In genomic region chr16:88049020-88049419, GRCh38 we compare ENCODE assay signal across 17 cellular contexts.
"Had no signal": no experiment of that assay in that cellular context is flagged by ENCODE, and none has a peak within 500 bp of the region (broad histone marks: within the 10 kb centered on the region; RNA-seq: fewer than 3 reads in every experiment).

No MANE protein-coding gene starts in this region.

- H3K27me3 Mint-ChIP-seq: activated CD4-positive, alpha-beta memory T cell treated with anti-CD3 and anti-CD28 coated beads, Interleukin-2, amount 10 ng/mL, durations not matched to agents 7 days and 5 days; activated CD4-positive, alpha-beta T cell treated with anti-CD3 and anti-CD28 coated beads, Interleukin-2, amount 10 ng/mL, durations not matched to agents 24 days and 14 days; activated CD8-positive, alpha-beta memory T cell treated with anti-CD3 and anti-CD28 coated beads, Interleukin-2, amount 10 ng/mL, durations not matched to agents 7 days and 5 days; activated naive CD8-positive, alpha-beta T cell treated with anti-CD3 and anti-CD28 coated beads, Interleukin-2, amount 50 U/mL, for 24 hours; stimulated activated naive CD8-positive, alpha-beta T cell treated with anti-CD3 and anti-CD28 coated beads, Interleukin-15, Interleukin-2, amounts not matched to agents 100 ng/mL and 50 ng/mL, for 24 hours; T-helper 17 cell had no signal

- H3K4me3 Mint-ChIP-seq: activated CD4-positive, alpha-beta memory T cell treated with anti-CD3 and anti-CD28 coated beads, Interleukin-2, amount 10 ng/mL, durations not matched to agents 7 days and 5 days; activated CD4-positive, alpha-beta T cell treated with anti-CD3 and anti-CD28 coated beads, Interleukin-2, amount 10 ng/mL, durations not matched to agents 24 days and 14 days; activated CD8-positive, alpha-beta memory T cell treated with anti-CD3 and anti-CD28 coated beads, Interleukin-2, amount 10 ng/mL, durations not matched to agents 7 days and 5 days; activated naive CD8-positive, alpha-beta T cell treated with anti-CD3 and anti-CD28 coated beads, Interleukin-2, amount 50 U/mL, for 24 hours; neural progenitor cell; stimulated activated naive CD8-positive, alpha-beta T cell treated with anti-CD3 and anti-CD28 coated beads, Interleukin-15, Interleukin-2, amounts not matched to agents 100 ng/mL and 50 ng/mL, for 24 hours; T-helper 17 cell had no signal

- H3K9me3 Mint-ChIP-seq: activated CD4-positive, alpha-beta memory T cell treated with anti-CD3 and anti-CD28 coated beads, Interleukin-2, amount 10 ng/mL, durations not matched to agents 7 days and 5 days; activated CD4-positive, alpha-beta T cell treated with anti-CD3 and anti-CD28 coated beads, Interleukin-2, amount 10 ng/mL, durations not matched to agents 24 days and 14 days; activated naive CD8-positive, alpha-beta T cell treated with anti-CD3 and anti-CD28 coated beads, Interleukin-2, amount 50 U/mL, for 24 hours; neural progenitor cell; stimulated activated naive CD8-positive, alpha-beta T cell treated with anti-CD3 and anti-CD28 coated beads, Interleukin-15, Interleukin-2, amounts not matched to agents 100 ng/mL and 50 ng/mL, for 24 hours had no signal

- H3K4me1 Mint-ChIP-seq: activated CD4-positive, alpha-beta memory T cell treated with anti-CD3 and anti-CD28 coated beads, Interleukin-2, amount 10 ng/mL, durations not matched to agents 7 days and 5 days; activated CD4-positive, alpha-beta T cell treated with anti-CD3 and anti-CD28 coated beads, Interleukin-2, amount 10 ng/mL, durations not matched to agents 24 days and 14 days; activated CD8-positive, alpha-beta memory T cell treated with anti-CD3 and anti-CD28 coated beads, Interleukin-2, amount 10 ng/mL, durations not matched to agents 7 days and 5 days; neural progenitor cell had no signal

- H3K27ac ChIP-seq: neural progenitor cell, prostate gland, thyroid gland had no signal

- H2AFZ ChIP-seq: neural progenitor cell had no signal

- DNase-seq: activated CD4-positive, alpha-beta memory T cell treated with anti-CD3 and anti-CD28 coated beads, Interleukin-2, amount 10 ng/mL, durations not matched to agents 7 days and 5 days; activated CD4-positive, alpha-beta T cell treated with anti-CD3 and anti-CD28 coated beads, Interleukin-2, amount 10 ng/mL, durations not matched to agents 24 days and 14 days; activated CD8-positive, alpha-beta memory T cell treated with anti-CD3 and anti-CD28 coated beads, Interleukin-2, amount 10 ng/mL, durations not matched to agents 7 days and 5 days; activated gamma-delta T cell; activated naive CD4-positive, alpha-beta T cell treated with anti-CD3 and anti-CD28 coated beads, Interleukin-2, amount 50 U/mL, for 16 hours; activated naive CD8-positive, alpha-beta T cell treated with anti-CD3 and anti-CD28 coated beads, Interleukin-2, amount 50 U/mL, for 24 hours; activated T-cell treated with anti-CD3 and anti-CD28 coated beads for 4 hours; cortex of kidney; kidney glomerular epithelial cell; stimulated activated CD4-positive, alpha-beta T cell treated with anti-CD3 and anti-CD28 coated beads, Interleukin-4, amount 100 ng/mL, for 24 hours; substantia nigra; SW 1271; T-helper 17 cell; thyroid gland had no signal

- H3K9ac ChIP-seq: neural progenitor cell had no signal

- ATAC-seq: activated CD8-positive, alpha-beta memory T cell treated with anti-CD3 and anti-CD28 coated beads, Interleukin-2, amount 10 ng/mL, durations not matched to agents 7 days and 5 days; activated naive CD8-positive, alpha-beta T cell treated with anti-CD3 and anti-CD28 coated beads, Interleukin-2, amount 50 U/mL, for 24 hours; T-helper 17 cell had no signal

- H3K27me3 ChIP-seq: neural progenitor cell, thyroid gland had no signal

- H3K4me3 ChIP-seq: neural progenitor cell, prostate gland, thyroid gland had no signal

- H3K4me2 ChIP-seq: neural progenitor cell had no signal

- H3K27ac Mint-ChIP-seq: activated CD4-positive, alpha-beta memory T cell treated with anti-CD3 and anti-CD28 coated beads, Interleukin-2, amount 10 ng/mL, durations not matched to agents 7 days and 5 days; activated CD4-positive, alpha-beta T cell treated with anti-CD3 and anti-CD28 coated beads, Interleukin-2, amount 10 ng/mL, durations not matched to agents 24 days and 14 days; activated CD8-positive, alpha-beta memory T cell treated with anti-CD3 and anti-CD28 coated beads, Interleukin-2, amount 10 ng/mL, durations not matched to agents 7 days and 5 days; activated naive CD8-positive, alpha-beta T cell treated with anti-CD3 and anti-CD28 coated beads, Interleukin-2, amount 50 U/mL, for 24 hours; neural progenitor cell; stimulated activated naive CD8-positive, alpha-beta T cell treated with anti-CD3 and anti-CD28 coated beads, Interleukin-15, Interleukin-2, amounts not matched to agents 100 ng/mL and 50 ng/mL, for 24 hours; T-helper 17 cell had no signal

- H3K4me1 ChIP-seq: neural progenitor cell, prostate gland, thyroid gland had no signal
